14 cellular contexts compared by ENCODE assay signal in genomic region chr17:36593651-36594316, GRCh38. TPM values are rescaled to one million over a fixed set of nuclear protein-coding genes. Genes with fewer than 3 reads are reported as not detected.
DNase-seq lines count a peak whose midpoint lies in the region; ATAC-seq and TF ChIP-seq lines count a peak whose summit lies in the region.
"Had no signal": no experiment of that assay in that cellular context is flagged by ENCODE, and none has a peak within 500 bp of the region (broad histone marks: within the 10 kb centered on the region; RNA-seq: fewer than 3 reads in every experiment).

No MANE protein-coding gene starts in this region.

- H3K4me3 ChIP-seq in Peyer's patch (peak overlapping the region in 2 of 4 donors; percentile 66 to 84), hepatocyte (no peak overlapping the region)
- H3K4me3 ChIP-seq: suprapubic skin had no signal

- no peak overlapping the region for H2AFZ ChIP-seq in hepatocyte

- WGBS in hepatocyte (ENCODE audit: low lambda C conversion rate, missing lambda C conversion rate): 79% methylated on average over 8 of the region's 8 CpGs

- TF ChIP-seq CTCF in Peyer's patch (IDR thresholded peaks at IDR 0.05) (no peak), hepatocyte (IDR thresholded peaks at IDR 0.05; ENCODE audit: poor library complexity) (no peak)

- peak overlapping the region; percentile 97 for H3K4me2 ChIP-seq in hepatocyte

- no peaks in the 10 kb centered on the region for H3K9me3 ChIP-seq in Peyer's patch
- H3K9me3 ChIP-seq in hepatocyte (ENCODE audit: low read depth): no peaks in the 10 kb centered on the region
- H3K9me3 ChIP-seq: suprapubic skin had no signal

- H3K79me2 ChIP-seq in hepatocyte: peaks cover 33% of the 10 kb centered on the region

- intact Hi-C loops in posterior vena cava (cut with DNase I): loop anchor here in 1 of 2 donors (10.0 kb wide), 1 partner anchor 1369 kb away; no protein-coding TSS in a partner anchor

- H3K4me1 ChIP-seq in Peyer's patch (peaks cover 2 to 62% (median 5%) of the 10 kb centered on the region in 4 donors), hepatocyte (ENCODE audit: insufficient read depth) (peaks cover 21% of the 10 kb centered on the region)

- H3K27me3 ChIP-seq in Peyer's patch: no peaks in the 10 kb centered on the region
- no peaks in the 10 kb centered on the region for H3K27me3 ChIP-seq in hepatocyte
- H3K27me3 ChIP-seq: suprapubic skin had no signal

- H3K27ac ChIP-seq in Peyer's patch (peak overlapping the region in 3 of 4 donors; percentile 88 to 90 (median 89)), hepatocyte (peak overlapping the region; percentile 94)
- H3K27ac ChIP-seq: suprapubic skin had no signal

- H3K36me3 ChIP-seq in Peyer's patch: peaks cover 0 to 15% (median 0%) of the 10 kb centered on the region in 3 donors
- no peaks in the 10 kb centered on the region for H3K36me3 ChIP-seq in hepatocyte (replicated peaks; ENCODE audit: insufficient read depth, low read depth)

- no peaks in the 10 kb centered on the region for H4K20me1 ChIP-seq in hepatocyte (ENCODE audit: insufficient read depth, poor library complexity, severe bottlenecking)

- ATAC-seq in GM21576 (IDR thresholded peaks at IDR 0.05; ENCODE audit: unreplicated experiment) (no peak), GM21717 (IDR thresholded peaks at IDR 0.05; ENCODE audit: unreplicated experiment) (no peak)

- peak; percentile 4 to 10 for DNase-seq in NCI-H446 (lab: John Stamatoyannopoulos, UW)
- DNase-seq in NCI-H446 treated with DMSO at 0.1 percent for 48 hours (lab: John Stamatoyannopoulos, UW): no peak
- DNase-seq in Peyer's patch: peak in 2 of 3 donors; percentile 63 to 69
- DNase-seq in hepatocyte (ENCODE audit: low spot score): peak; percentile 34
- DNase-seq in posterior vena cava (ENCODE audit: low spot score): peak; percentile 41
- DNase-seq in SHP77 treated with DMSO at 0.1 percent for 48 hours (lab: John Stamatoyannopoulos, UW): no peak
- DNase-seq: 8988T; activated CD4-positive, CD25-positive, alpha-beta regulatory T cell treated with anti-CD3 and anti-CD28 coated beads, Interleukin-2, amount 50 U/mL, for 72 hours; hypothalamus; NCI-H2029; NK-92 treated with Interleukin-12 subunit alpha and Interleukin-12 subunit beta, amount 100 ng/mL, for 24 hours had no signal

- peak; percentile 57 to 72 for TF ChIP-seq POLR2A in Peyer's patch (IDR thresholded peaks at IDR 0.05)

- no peaks in the 10 kb centered on the region for H3K9me2 ChIP-seq in hepatocyte (replicated peaks; ENCODE audit: insufficient read depth)

RNA-seq across cellular contexts. Expression of gene DHRS11, which starts 2.1 kb away (rescaled TPM):
- 100 to 1,000 TPM in 3 of 4 donors, 10 to 100 TPM in 1; 63.5 to 436 (median 424) TPM for total RNA-seq in Peyer's patch
- total RNA-seq in hepatocyte: 33.2 and 48.9 TPM in 2 replicates
- polyA plus RNA-seq in hepatocyte: 41.3 and 49.8 TPM in 2 replicates
- 1 to 10 TPM; 3.5 to 5.4 TPM for total RNA-seq in posterior vena cava

RNA-seq across cellular contexts. Expression of gene MRM1, which starts 7.6 kb away (rescaled TPM):
- total RNA-seq in Peyer's patch (10 to 100 TPM in 3 of 4 donors, 1 to 10 TPM in 1; 6.6 to 18.8 (median 13.9) TPM), hepatocyte (4.7 and 5.5 TPM in 2 replicates), posterior vena cava (1 to 10 TPM; 2.9 to 3.8 TPM)
- polyA plus RNA-seq in hepatocyte: 4.1 and 5.5 TPM in 2 replicates

RNA-seq across cellular contexts. Expression of gene GGNBP2, which starts 49.1 kb away (rescaled TPM):
- 100 to 1,000 TPM in 1 of 4 donors, 10 to 100 TPM in 3; 90.5 to 124 (median 96.8) TPM for total RNA-seq in Peyer's patch
- 69.6 and 79.9 TPM in 2 replicates for total RNA-seq in hepatocyte
- 52.2 and 54.1 TPM in 2 replicates for polyA plus RNA-seq in hepatocyte
- 10 to 100 TPM; 64.0 to 65.5 TPM for total RNA-seq in posterior vena cava

RNA-seq across cellular contexts. Expression of gene PIGW, which starts 59.0 kb away (rescaled TPM):
- total RNA-seq in Peyer's patch (1 to 10 TPM in 3 of 4 donors, not detected in 1; 2.5 to 4.4 (median 4.3) TPM), hepatocyte (6.0 and 10.8 TPM in 2 replicates), posterior vena cava (1 to 10 TPM; 6.0 to 6.3 TPM)
- 9.5 and 10.2 TPM in 2 replicates for polyA plus RNA-seq in hepatocyte

RNA-seq across cellular contexts. Expression of gene MYO19, which starts 59.1 kb away (rescaled TPM):
- total RNA-seq in Peyer's patch (100 to 1,000 TPM; 150 to 286 (median 213) TPM), hepatocyte (29.8 and 32.1 TPM in 2 replicates), posterior vena cava (10 to 100 TPM; 32.7 to 36.4 TPM)
- polyA plus RNA-seq in hepatocyte: 19.7 and 24.5 TPM in 2 replicates

Comparison
In these comparisons a context has a peak if more than half of its experiments do, and no peak if none do; other contexts are left out.
1. DNase-seq: peak in NCI-H446 (2 of 2), Peyer's patch (2 of 3), hepatocyte (single experiment) and posterior vena cava (single experiment); none in NCI-H446 treated with DMSO at 0.1 percent for 48 hours (single experiment) and SHP77 treated with DMSO at 0.1 percent for 48 hours (single experiment).